1 cellular context compared by ENCODE assay signal in the genomic region with DNA sequence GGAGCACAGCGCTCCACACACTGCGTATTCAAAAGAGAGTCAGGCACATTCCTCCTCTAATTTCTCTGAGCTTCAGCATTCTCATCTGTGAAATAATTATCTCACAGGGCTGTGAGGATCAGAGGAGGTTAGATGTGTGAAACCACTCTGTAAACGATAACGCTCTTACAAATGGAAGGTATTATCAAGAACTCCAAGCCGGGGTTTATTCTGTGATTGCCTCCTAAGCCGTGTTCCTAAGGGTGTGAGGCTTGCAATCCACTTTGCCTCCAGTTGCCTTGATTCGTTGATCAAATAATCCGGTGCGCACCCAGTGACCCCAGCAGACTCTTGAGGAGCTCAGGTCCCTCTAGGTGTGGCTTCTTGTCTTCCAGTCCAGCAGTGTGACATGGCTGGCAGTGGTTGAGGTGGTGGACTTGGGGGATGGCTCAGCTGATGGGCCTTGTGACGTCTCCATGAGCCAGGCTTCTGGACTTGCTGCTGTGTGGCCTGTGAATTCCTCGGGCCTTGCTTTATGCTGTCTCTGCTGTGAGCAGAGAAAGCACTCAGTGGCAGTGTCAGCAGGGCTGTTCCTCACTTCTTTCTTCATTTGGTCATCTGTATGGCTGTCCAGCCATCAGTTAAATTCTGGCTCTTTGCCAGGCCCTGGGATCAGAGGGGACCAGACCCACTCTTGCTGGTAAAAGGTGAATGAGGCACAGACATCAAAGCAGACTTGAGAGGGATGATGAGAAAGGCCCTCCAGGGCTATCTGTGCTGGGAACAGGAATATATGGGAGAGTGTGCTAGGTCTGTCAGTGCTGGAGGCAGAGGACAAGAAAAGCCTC.
TF ChIP-seq lines count a peak whose summit lies in the region.

No MANE protein-coding gene starts in this region.

TF ChIP-seq in SK-N-SH, 30 proteins besides CTCF, POLR2A, EP300 and RAD21:
- no peak for TF ChIP-seq ELF1 (IDR thresholded peaks at IDR 0.05)
- TF ChIP-seq CHD2 (IDR thresholded peaks at IDR 0.05; ENCODE audit: low read length, partially characterized antibody) = peak; percentile 39
- TF ChIP-seq RXRA (IDR thresholded peaks at IDR 0.05; ENCODE audit: borderline replicate concordance, low read depth) = no peak
- no peak for TF ChIP-seq TEAD4 (IDR thresholded peaks at IDR 0.05; ENCODE audit: borderline replicate concordance, insufficient read depth)
- peak; percentile 24; the same call in 1 of the 2 replicates for TF ChIP-seq RCOR1 (IDR thresholded peaks at IDR 0.05; ENCODE audit: low read length)
- TF ChIP-seq NFIC (IDR thresholded peaks at IDR 0.05; ENCODE audit: borderline replicate concordance) = peak; percentile 7; the same call in 1 of the 2 replicates
- 0 out of 2 replicates have a peak, but pooled peaks have one; percentile 43 for TF ChIP-seq FOXJ3 (CRISPR knock-in tag; IDR thresholded peaks at IDR 0.05)
- TF ChIP-seq, protein P1, sequence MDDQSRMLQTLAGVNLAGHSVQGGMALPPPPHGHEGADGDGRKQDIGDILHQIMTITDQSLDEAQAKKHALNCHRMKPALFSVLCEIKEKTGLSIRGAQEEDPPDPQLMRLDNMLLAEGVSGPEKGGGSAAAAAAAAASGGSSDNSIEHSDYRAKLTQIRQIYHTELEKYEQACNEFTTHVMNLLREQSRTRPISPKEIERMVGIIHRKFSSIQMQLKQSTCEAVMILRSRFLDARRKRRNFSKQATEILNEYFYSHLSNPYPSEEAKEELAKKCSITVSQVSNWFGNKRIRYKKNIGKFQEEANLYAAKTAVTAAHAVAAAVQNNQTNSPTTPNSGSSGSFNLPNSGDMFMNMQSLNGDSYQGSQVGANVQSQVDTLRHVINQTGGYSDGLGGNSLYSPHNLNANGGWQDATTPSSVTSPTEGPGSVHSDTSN (IDR thresholded peaks at IDR 0.05) = no peak
